Comparison of ENCODE assay signal across 15 cellular contexts in the genomic region with DNA sequence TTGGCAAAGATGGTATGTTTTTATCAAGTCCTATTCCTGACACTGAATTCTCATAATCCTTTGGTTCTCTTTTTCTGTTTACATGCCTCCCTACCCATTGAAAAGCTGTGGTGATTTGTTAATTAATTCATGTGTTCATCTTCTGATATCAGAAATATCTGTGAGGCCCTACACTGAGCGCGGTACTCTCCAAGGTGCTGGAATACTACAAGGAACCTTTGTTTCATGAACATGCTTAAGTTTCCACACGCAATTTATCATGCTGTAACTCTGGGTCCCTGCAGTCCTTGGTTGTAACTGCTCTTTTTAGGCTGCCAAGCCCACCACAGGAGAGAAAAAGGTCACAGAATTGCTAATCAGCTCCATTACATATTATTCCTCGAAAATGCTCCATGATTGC.
A peak's percentile ranks its signal among the peaks of the same experiment; 100 is the strongest.
DNase-seq lines count a peak whose midpoint lies in the region; ATAC-seq and TF ChIP-seq lines count a peak whose summit lies in the region.
"Had no signal": no experiment of that assay in that cellular context is flagged by ENCODE, and none has a peak within 500 bp of the region (broad histone marks: within the 10 kb centered on the region; RNA-seq: fewer than 3 reads in every experiment).

No MANE protein-coding gene starts in this region.

- TF ChIP-seq CTCF in SK-N-SH (IDR thresholded peaks at IDR 0.05) = no peak
- TF ChIP-seq CTCF in fibroblast of lung (conservative IDR thresholded peaks at IDR 0.05 in 1 of 2, IDR thresholded peaks at IDR 0.05 in 1 of 2; ENCODE audit: low read depth in 1 of 2, low read length in 2 of 2) = no peak
- TF ChIP-seq CTCF in testis (IDR thresholded peaks at IDR 0.05) = no peak

- no peaks in the 10 kb centered on the region for H3K36me3 ChIP-seq in SK-N-SH (replicated peaks in 1 of 2; ENCODE audit: control insufficient read depth in 1 of 2, insufficient read depth in 2 of 2, low read length in 1 of 2)
- no peaks in the 10 kb centered on the region for H3K36me3 ChIP-seq in SK-N-MC (ENCODE audit: insufficient read depth, low read length)
- no peaks in the 10 kb centered on the region for H3K36me3 ChIP-seq in fibroblast of lung (ENCODE audit: control insufficient read depth, insufficient read depth, low read length)
- H3K36me3 ChIP-seq in testis (ENCODE audit: low read depth, missing control alignments) = no peaks in the 10 kb centered on the region
- H3K36me3 ChIP-seq: MG63, thyroid gland had no signal

- H3K4me3 ChIP-seq in SK-N-SH (ENCODE audit: low read depth in 2 of 2, low read length in 1 of 2) = no peak overlapping the region
- no peak overlapping the region for H3K4me3 ChIP-seq in SK-N-MC
- H3K4me3 ChIP-seq in fibroblast of lung (replicated peaks in 1 of 4; ENCODE audit: control extremely low read depth in 1 of 4, insufficient read depth in 1 of 4, low read depth in 3 of 4, low read length in 4 of 4) = no peak overlapping the region
- no peak overlapping the region for H3K4me3 ChIP-seq in testis
- H3K4me3 ChIP-seq: lung, MG63, thyroid gland had no signal

- H3K27me3 ChIP-seq in SK-N-SH (ENCODE audit: insufficient read depth) (no peaks in the 10 kb centered on the region), fibroblast of lung (ENCODE audit: control insufficient read depth, insufficient read depth, low read length) (no peaks in the 10 kb centered on the region), testis (no peaks in the 10 kb centered on the region)
- H3K27me3 ChIP-seq: MG63, thyroid gland had no signal

- H2AFZ ChIP-seq in SK-N-SH (ENCODE audit: low read depth) (no peak overlapping the region), fibroblast of lung (ENCODE audit: low read length) (no peak overlapping the region)

- no peak for TF ChIP-seq POLR2A in testis (IDR thresholded peaks at IDR 0.05)

- no peak overlapping the region for H3K4me2 ChIP-seq in SK-N-SH
- H3K4me2 ChIP-seq in fibroblast of lung (ENCODE audit: extremely low read depth, insufficient read depth, low read length) = no peak overlapping the region

- H3K79me2 ChIP-seq in SK-N-SH (ENCODE audit: insufficient read depth) (no peaks in the 10 kb centered on the region), fibroblast of lung (ENCODE audit: control insufficient read depth, insufficient read depth, low read length) (no peaks in the 10 kb centered on the region)

- intact Hi-C loops in testis (cut with DNase I; ENCODE audit: low total_unique reads) (no loop called here), sciatic nerve (cut with DNase I) (no loop called here)

- no peak for DNase-seq in SK-N-SH
- peak; percentile 26 for DNase-seq in SK-N-MC (ENCODE audit: low read depth, low spot score)
- DNase-seq in fibroblast of lung (ENCODE audit: low read depth in 2 of 2) = peak; percentile 40 to 55
- peak; percentile 23 for DNase-seq in testis
- DNase-seq in caudate nucleus (lab: John Stamatoyannopoulos, UW) = no peak
- DNase-seq in AG20443 (ENCODE audit: low spot score) = no peak
- DNase-seq in sciatic nerve (ENCODE audit: low spot score) = no peak
- DNase-seq: activated CD4-positive, alpha-beta memory T cell treated with anti-CD3 and anti-CD28 coated beads for 36 hours; activated effector memory CD4-positive, alpha-beta T cell treated with Interleukin-2 at 50 U/mL for 16 hours; MG63; T-helper 2 cell; thyroid gland had no signal

- CTCF ChIA-PET in SK-N-SH (lab: Yijun Ruan, JAX) = interaction anchor here (1.1 to 1.4 kb wide), 2 partner anchors 8 to 330 kb away, joined by 3 to 4 read pairs; no protein-coding TSS in a partner anchor

- no peak for ATAC-seq in SK-N-SH treated with all-trans-retinoic acid at 6 μM for 48 hours
- no peak for ATAC-seq in sciatic nerve

- H3K4me1 ChIP-seq in SK-N-SH (ENCODE audit: control insufficient read depth in 1 of 2, insufficient read depth in 2 of 2, low read depth in 1 of 2, low read length in 1 of 2) (peaks cover 3 to 5% of the 10 kb centered on the region in 2 experiments; a peak in 3 of 4 replicates), fibroblast of lung (ENCODE audit: control insufficient read depth, extremely low read depth, insufficient read depth, low read length) (no peaks in the 10 kb centered on the region), testis (no peaks in the 10 kb centered on the region)
- H3K4me1 ChIP-seq: Caco-2, thyroid gland had no signal

- POLR2A ChIA-PET in SK-N-SH (lab: Yijun Ruan, JAX) = no interaction called here

- no peaks in the 10 kb centered on the region for H4K20me1 ChIP-seq in SK-N-SH (ENCODE audit: insufficient read depth)
- H4K20me1 ChIP-seq in fibroblast of lung (ENCODE audit: control insufficient read depth, extremely low read depth, insufficient read depth, low read length) = no peaks in the 10 kb centered on the region

- WGBS in SK-N-SH (ENCODE audit: low lambda C conversion rate) = 68% methylated on average over 4 of the region's 4 CpGs
- WGBS in testis, 2 donors = 65 to 81% methylated on average over 4 of the region's 4 CpGs

- peaks cover 10% of the 10 kb centered on the region for H3F3A ChIP-seq in SK-N-SH (replicated peaks; ENCODE audit: insufficient read depth)

- no peaks in the 10 kb centered on the region for H3K9me2 ChIP-seq in SK-N-SH

- H3K27ac ChIP-seq in SK-N-SH (ENCODE audit: low read depth in 2 of 2, low read length in 1 of 2) = no peak overlapping the region
- H3K27ac ChIP-seq in SK-N-MC = no peak overlapping the region
- H3K27ac ChIP-seq in fibroblast of lung (ENCODE audit: insufficient read depth, low read length) = no peak overlapping the region
- H3K27ac ChIP-seq in testis = no peak overlapping the region
- no peak overlapping the region for H3K27ac ChIP-seq in caudate nucleus (ENCODE audit: low read depth, low read length)
- H3K27ac ChIP-seq: thyroid gland had no signal

- H3K9me3 ChIP-seq in SK-N-SH (no peaks in the 10 kb centered on the region), SK-N-MC (ENCODE audit: low read depth, low read length) (no peaks in the 10 kb centered on the region), fibroblast of lung (ENCODE audit: control insufficient read depth, insufficient read depth, low read depth, low read length) (no peaks in the 10 kb centered on the region), testis (no peaks in the 10 kb centered on the region)
- H3K9me3 ChIP-seq: Caco-2, MG63, thyroid gland had no signal

- no peak overlapping the region for H3K9ac ChIP-seq in SK-N-SH
- no peak overlapping the region for H3K9ac ChIP-seq in SK-N-MC (ENCODE audit: insufficient read length)
- H3K9ac ChIP-seq in fibroblast of lung (ENCODE audit: insufficient read depth, low read length) = no peak overlapping the region

- TF ChIP-seq EP300 in SK-N-SH (IDR thresholded peaks at IDR 0.05; ENCODE audit: borderline replicate concordance in 1 of 2, low read depth in 1 of 2, low read length in 1 of 2) = no peak

- no peak for TF ChIP-seq RAD21 in SK-N-SH (IDR thresholded peaks at IDR 0.05; ENCODE audit: low read length)

TF ChIP-seq in SK-N-SH, 30 proteins besides CTCF, POLR2A, EP300 and RAD21:
- no peak for TF ChIP-seq EZH2phosphoT487 (IDR thresholded peaks at IDR 0.05; ENCODE audit: borderline replicate concordance, low read depth)
- TF ChIP-seq, protein P1, sequence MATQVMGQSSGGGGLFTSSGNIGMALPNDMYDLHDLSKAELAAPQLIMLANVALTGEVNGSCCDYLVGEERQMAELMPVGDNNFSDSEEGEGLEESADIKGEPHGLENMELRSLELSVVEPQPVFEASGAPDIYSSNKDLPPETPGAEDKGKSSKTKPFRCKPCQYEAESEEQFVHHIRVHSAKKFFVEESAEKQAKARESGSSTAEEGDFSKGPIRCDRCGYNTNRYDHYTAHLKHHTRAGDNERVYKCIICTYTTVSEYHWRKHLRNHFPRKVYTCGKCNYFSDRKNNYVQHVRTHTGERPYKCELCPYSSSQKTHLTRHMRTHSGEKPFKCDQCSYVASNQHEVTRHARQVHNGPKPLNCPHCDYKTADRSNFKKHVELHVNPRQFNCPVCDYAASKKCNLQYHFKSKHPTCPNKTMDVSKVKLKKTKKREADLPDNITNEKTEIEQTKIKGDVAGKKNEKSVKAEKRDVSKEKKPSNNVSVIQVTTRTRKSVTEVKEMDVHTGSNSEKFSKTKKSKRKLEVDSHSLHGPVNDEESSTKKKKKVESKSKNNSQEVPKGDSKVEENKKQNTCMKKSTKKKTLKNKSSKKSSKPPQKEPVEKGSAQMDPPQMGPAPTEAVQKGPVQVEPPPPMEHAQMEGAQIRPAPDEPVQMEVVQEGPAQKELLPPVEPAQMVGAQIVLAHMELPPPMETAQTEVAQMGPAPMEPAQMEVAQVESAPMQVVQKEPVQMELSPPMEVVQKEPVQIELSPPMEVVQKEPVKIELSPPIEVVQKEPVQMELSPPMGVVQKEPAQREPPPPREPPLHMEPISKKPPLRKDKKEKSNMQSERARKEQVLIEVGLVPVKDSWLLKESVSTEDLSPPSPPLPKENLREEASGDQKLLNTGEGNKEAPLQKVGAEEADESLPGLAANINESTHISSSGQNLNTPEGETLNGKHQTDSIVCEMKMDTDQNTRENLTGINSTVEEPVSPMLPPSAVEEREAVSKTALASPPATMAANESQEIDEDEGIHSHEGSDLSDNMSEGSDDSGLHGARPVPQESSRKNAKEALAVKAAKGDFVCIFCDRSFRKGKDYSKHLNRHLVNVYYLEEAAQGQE (IDR thresholded peaks at IDR 0.05; ENCODE audit: low read depth, low read length) = peak; percentile 95
TF ChIP-seq in SK-N-SH: peak in this region for 1.

TF ChIP-seq in SK-N-SH treated with all-trans-retinoic acid at 6 μM for 48 hours, 23 proteins besides CTCF, POLR2A, EP300 and RAD21:
- TF ChIP-seq, protein P2, sequence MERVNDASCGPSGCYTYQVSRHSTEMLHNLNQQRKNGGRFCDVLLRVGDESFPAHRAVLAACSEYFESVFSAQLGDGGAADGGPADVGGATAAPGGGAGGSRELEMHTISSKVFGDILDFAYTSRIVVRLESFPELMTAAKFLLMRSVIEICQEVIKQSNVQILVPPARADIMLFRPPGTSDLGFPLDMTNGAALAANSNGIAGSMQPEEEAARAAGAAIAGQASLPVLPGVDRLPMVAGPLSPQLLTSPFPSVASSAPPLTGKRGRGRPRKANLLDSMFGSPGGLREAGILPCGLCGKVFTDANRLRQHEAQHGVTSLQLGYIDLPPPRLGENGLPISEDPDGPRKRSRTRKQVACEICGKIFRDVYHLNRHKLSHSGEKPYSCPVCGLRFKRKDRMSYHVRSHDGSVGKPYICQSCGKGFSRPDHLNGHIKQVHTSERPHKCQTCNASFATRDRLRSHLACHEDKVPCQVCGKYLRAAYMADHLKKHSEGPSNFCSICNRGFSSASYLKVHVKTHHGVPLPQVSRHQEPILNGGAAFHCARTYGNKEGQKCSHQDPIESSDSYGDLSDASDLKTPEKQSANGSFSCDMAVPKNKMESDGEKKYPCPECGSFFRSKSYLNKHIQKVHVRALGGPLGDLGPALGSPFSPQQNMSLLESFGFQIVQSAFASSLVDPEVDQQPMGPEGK (CRISPR knock-in tag; IDR thresholded peaks at IDR 0.05; ENCODE audit: borderline replicate concordance) = no peak
- TF ChIP-seq ZNF565 (CRISPR knock-in tag; conservative IDR thresholded peaks at IDR 0.05; ENCODE audit: low read depth) (no peak), ISL1 (CRISPR knock-in tag; IDR thresholded peaks at IDR 0.05) (no peak), CSDC2 (CRISPR knock-in tag; IDR thresholded peaks at IDR 0.05) (no peak), BACH2 (CRISPR knock-in tag; IDR thresholded peaks at IDR 0.05; ENCODE audit: borderline replicate concordance) (no peak)

Comparison
In these comparisons a context has a peak if more than half of its experiments do, and no peak if none do; other contexts are left out.
1. DNase-seq: peak in SK-N-MC (single experiment), fibroblast of lung (2 of 2) and testis (single experiment); none in SK-N-SH (single experiment), caudate nucleus (0 of 61), AG20443 (single experiment) and sciatic nerve (single experiment).